Comparison of ENCODE assay signal across 8 cellular contexts in the genomic region with DNA sequence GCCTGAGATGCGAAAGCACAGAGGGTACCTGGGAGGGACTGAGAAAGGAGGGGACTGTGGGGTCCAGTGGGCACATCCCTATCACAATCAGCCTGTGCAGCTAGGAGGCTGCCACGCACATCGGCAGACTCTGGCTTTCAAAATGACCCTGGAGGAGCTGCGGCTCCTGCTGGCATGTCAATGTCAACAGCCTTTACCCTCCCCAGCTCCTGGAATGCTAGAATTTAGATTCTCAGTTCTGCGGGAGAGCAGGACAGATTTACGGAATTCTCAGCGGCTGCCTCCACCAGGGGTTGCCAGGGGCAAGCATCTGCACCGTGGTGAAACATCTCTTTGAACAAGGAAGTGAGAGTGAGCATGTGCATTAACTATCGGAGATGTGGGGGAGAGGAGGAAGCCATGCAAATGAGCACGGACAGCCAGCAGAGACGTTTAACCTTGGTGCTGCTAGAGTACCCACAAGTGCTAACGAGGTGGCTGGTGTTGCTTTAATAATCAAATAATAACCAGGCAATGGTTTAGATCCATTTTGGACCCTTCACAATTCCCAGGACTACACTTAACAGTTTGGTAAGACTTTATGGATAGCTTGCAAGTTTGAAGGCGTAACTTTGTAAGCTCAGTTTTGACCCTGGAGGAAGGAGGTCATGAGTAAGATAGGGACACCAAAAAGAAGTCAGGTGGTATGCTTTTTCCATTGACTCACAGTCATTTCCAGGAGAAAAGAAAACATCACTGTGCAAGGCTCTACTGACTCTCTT. TPM values are rescaled to one million over a fixed set of nuclear protein-coding genes. Genes with fewer than 3 reads are reported as not detected.
DNase-seq lines count a peak whose midpoint lies in the region; ATAC-seq and TF ChIP-seq lines count a peak whose summit lies in the region.

No MANE protein-coding gene starts in this region.

- intact Hi-C loops in sigmoid colon (cut with DNase I) = no loop called here

- WGBS in sigmoid colon, 2 donors = 22 to 71% methylated on average over 13 of the region's 13 CpGs

- 0 out of 2 replicates have a peak, but pooled peaks cover 6% of the 10 kb centered on the region for H3F3A ChIP-seq in MM.1S (ENCODE audit: insufficient read depth, low read length)

- peak overlapping the region; percentile 56 for H3K4me2 ChIP-seq in MM.1S (ENCODE audit: low read depth, low read length)

- H3K27me3 ChIP-seq in MM.1S (replicated peaks; ENCODE audit: insufficient read depth, low read length) = no peaks in the 10 kb centered on the region
- no peaks in the 10 kb centered on the region for H3K27me3 ChIP-seq in sigmoid colon

- H3K36me3 ChIP-seq in MM.1S (replicated peaks; ENCODE audit: insufficient read depth, low read length) (no peaks in the 10 kb centered on the region), sigmoid colon (no peaks in the 10 kb centered on the region)

- peak; percentile 93 for ATAC-seq in GM21528 (IDR thresholded peaks at IDR 0.05; ENCODE audit: low FRiP score, unreplicated experiment)

- TF ChIP-seq CTCF in MM.1S (IDR thresholded peaks at IDR 0.05; ENCODE audit: low read length) (peak; percentile 42), sigmoid colon (IDR thresholded peaks at IDR 0.05) (no peak)

- peak overlapping the region; percentile 7 for H2AFZ ChIP-seq in MM.1S (ENCODE audit: low read length)

- TF ChIP-seq EP300 in sigmoid colon (IDR thresholded peaks at IDR 0.05) = no peak

- peak overlapping the region; percentile 43 for H3K9ac ChIP-seq in MM.1S (ENCODE audit: low read length)

- H3K4me3 ChIP-seq in MM.1S (ENCODE audit: low read length) (peak overlapping the region; percentile 48), sigmoid colon (peak overlapping the region in 2 of 4 donors; percentile 3)

- H3K27ac ChIP-seq in MM.1S (ENCODE audit: low read length) = peak overlapping the region; percentile 68
- peak overlapping the region; percentile 51 to 76 (median 70) for H3K27ac ChIP-seq in sigmoid colon

- DNase-seq in GM04503 (ENCODE audit: low read depth) (peak; percentile 31), MM.1S (peak; percentile 82), globus pallidus (ENCODE audit: low spot score) (peak; percentile 69), sigmoid colon (no peak), NCI-H128 (lab: John Stamatoyannopoulos, UW; ENCODE audit: unreplicated experiment) (no peak), NCI-H2171 treated with DMSO at 0.1 percent for 48 hours (lab: John Stamatoyannopoulos, UW) (no peak)
- peak; percentile 72 for DNase-seq in activated CD8-positive, alpha-beta memory T cell treated with anti-CD3 and anti-CD28 coated beads, Interleukin-2, amount 50 U/mL, for 48 hours

- no peak for TF ChIP-seq POLR2A in sigmoid colon (IDR thresholded peaks at IDR 0.05)

- no peaks in the 10 kb centered on the region for H3K9me2 ChIP-seq in MM.1S (replicated peaks; ENCODE audit: insufficient read depth, low read length)

- H3K4me1 ChIP-seq in MM.1S (ENCODE audit: low read length) (peaks cover 23% of the 10 kb centered on the region), sigmoid colon (peaks cover 0 to 50% (median 33%) of the 10 kb centered on the region in 4 donors)

- H4K20me1 ChIP-seq in MM.1S (ENCODE audit: insufficient read depth, low read length) = no peaks in the 10 kb centered on the region

- H3K9me3 ChIP-seq in MM.1S (replicated peaks; ENCODE audit: insufficient read depth, low read length) (no peaks in the 10 kb centered on the region), sigmoid colon (no peaks in the 10 kb centered on the region)

- peaks cover 78% of the 10 kb centered on the region for H3K79me2 ChIP-seq in MM.1S (ENCODE audit: low read length)

RNA-seq across cellular contexts. Expression of a gene that starts 54.1 kb away (rescaled TPM):
- 10 to 100 TPM; 23.0 to 33.2 (median 30.0) TPM for total RNA-seq in sigmoid colon
- polyA plus RNA-seq in sigmoid colon = 1 to 10 TPM in 2 of 3 donors, under 1 TPM in 1; 0.60 to 9.7 (median 2.1) TPM

Comparison
In these comparisons a context has a peak if more than half of its experiments do, and no peak if none do; other contexts are left out.
1. DNase-seq: peak in GM04503 (single experiment), MM.1S (single experiment), activated CD8-positive, alpha-beta memory T cell treated with anti-CD3 and anti-CD28 coated beads, Interleukin-2, amount 50 U/mL, for 48 hours (single experiment) and globus pallidus (single experiment); none in sigmoid colon (single experiment), NCI-H128 (single experiment) and NCI-H2171 treated with DMSO at 0.1 percent for 48 hours (single experiment).